9 cellular contexts compared by ENCODE assay signal in the genomic region with DNA sequence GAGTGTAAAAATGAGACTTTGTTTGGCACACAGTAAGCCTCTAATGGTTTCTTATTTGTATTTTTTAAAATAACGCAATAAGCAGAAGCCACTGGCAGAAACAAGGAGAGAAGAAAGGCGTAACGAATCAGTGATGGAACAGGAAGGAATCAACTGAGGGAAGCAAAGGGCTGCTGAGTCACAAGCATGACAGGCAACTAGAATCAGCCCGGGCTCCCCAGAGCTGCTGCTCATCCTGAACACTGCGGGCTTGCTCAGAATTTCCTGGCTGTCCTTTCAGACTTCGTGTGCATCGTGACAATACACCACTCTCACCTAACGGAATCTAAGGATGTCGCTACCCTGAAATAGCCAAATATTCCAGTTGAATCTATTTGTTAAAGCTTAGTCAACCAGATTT. TPM values are rescaled to one million over a fixed set of nuclear protein-coding genes. Genes with fewer than 3 reads are reported as not detected.
DNase-seq lines count a peak whose midpoint lies in the region; TF ChIP-seq lines count a peak whose summit lies in the region.
"Had no signal": no experiment of that assay in that cellular context is flagged by ENCODE, and none has a peak within 500 bp of the region (broad histone marks: within the 10 kb centered on the region; RNA-seq: fewer than 3 reads in every experiment).

No MANE protein-coding gene starts in this region.

- peak overlapping the region; percentile 74 for H3K4me2 ChIP-seq in osteoblast (ENCODE audit: insufficient read depth, low read length)

- peak overlapping the region; percentile 54 for H3K4me3 ChIP-seq in osteoblast (ENCODE audit: insufficient read depth, low read length)

- DNase-seq in GM03348 (ENCODE audit: low spot score), result peak; percentile 74
- DNase-seq in RWPE1 (ENCODE audit: low spot score), result peak; percentile 33
- peak; percentile 68 for DNase-seq in fibroblast of peridontal ligament (ENCODE audit: extremely low read depth)
- DNase-seq in osteoblast (ENCODE audit: insufficient read length, low spot score, missing footprints), result peak; percentile 87
- DNase-seq in DMS 273 treated with DMSO at 0.1 percent for 48 hours (lab: John Stamatoyannopoulos, UW), result no peak
- no peak for DNase-seq in central memory CD4-positive, alpha-beta T cell
- DNase-seq in activated naive CD4-positive, alpha-beta T cell treated with anti-CD3 and anti-CD28 coated beads for 36 hours, result no peak
- no peak for DNase-seq in GM20000 (ENCODE audit: low spot score)

- no peaks in the 10 kb centered on the region for H3K9me3 ChIP-seq in osteoblast (ENCODE audit: low read depth, low read length)

- intact Hi-C loops in activated naive CD4-positive, alpha-beta T cell treated with anti-CD3 and anti-CD28 coated beads for 36 hours (cut with micrococcal nuclease), result no loop called here

- H3K9me3 Mint-ChIP-seq in activated naive CD4-positive, alpha-beta T cell treated with anti-CD3 and anti-CD28 coated beads for 36 hours, result no peaks in the 10 kb centered on the region

- peaks cover 3% of the 10 kb centered on the region for H3K4me1 ChIP-seq in osteoblast (ENCODE audit: insufficient read depth, low read length)

- no peaks in the 10 kb centered on the region for H3K36me3 ChIP-seq in osteoblast (ENCODE audit: insufficient read depth, low read length)

- POLR2A ChIA-PET in RWPE1 (lab: Yijun Ruan, JAX; ENCODE audit: low non-redundant PET), result no interaction called here

- H3K27ac Mint-ChIP-seq in activated naive CD4-positive, alpha-beta T cell treated with anti-CD3 and anti-CD28 coated beads for 36 hours, result no peak overlapping the region
- H3K27ac Mint-ChIP-seq: activated naive CD8-positive, alpha-beta T cell had no signal

- H3K27ac ChIP-seq in RWPE1, result no peak overlapping the region
- H3K27ac ChIP-seq in osteoblast (ENCODE audit: low read depth, low read length), result no peak overlapping the region

- H3K27me3 Mint-ChIP-seq in activated naive CD4-positive, alpha-beta T cell treated with anti-CD3 and anti-CD28 coated beads for 36 hours (ENCODE audit: low read depth), result peaks cover 9% of the 10 kb centered on the region

- H3K4me1 Mint-ChIP-seq in activated naive CD4-positive, alpha-beta T cell treated with anti-CD3 and anti-CD28 coated beads for 36 hours (ENCODE audit: low read depth), result no peaks in the 10 kb centered on the region

- no peaks in the 10 kb centered on the region for H3K79me2 ChIP-seq in osteoblast (ENCODE audit: insufficient read depth, low read length)

- no peaks in the 10 kb centered on the region for H3K36me3 Mint-ChIP-seq in activated naive CD4-positive, alpha-beta T cell treated with anti-CD3 and anti-CD28 coated beads for 36 hours (ENCODE audit: low read depth)

- H4K20me1 ChIP-seq in osteoblast (ENCODE audit: insufficient read depth, low read length), result no peaks in the 10 kb centered on the region

- H2AFZ ChIP-seq in osteoblast (ENCODE audit: low read length), result peak overlapping the region; percentile 79

- H3K27me3 ChIP-seq in osteoblast (ENCODE audit: insufficient read depth, low read length), result no peaks in the 10 kb centered on the region

- H3K4me3 Mint-ChIP-seq in activated naive CD4-positive, alpha-beta T cell treated with anti-CD3 and anti-CD28 coated beads for 36 hours, result no peak overlapping the region
- H3K4me3 Mint-ChIP-seq: activated naive CD8-positive, alpha-beta T cell had no signal

- TF ChIP-seq CTCF in RWPE1 (conservative IDR thresholded peaks at IDR 0.05; ENCODE audit: low read depth), result no peak
- TF ChIP-seq CTCF in osteoblast (IDR thresholded peaks at IDR 0.05; ENCODE audit: extremely low read depth, low read depth, low read length), result no peak
- TF ChIP-seq CTCF in GM20000 (IDR thresholded peaks at IDR 0.05; ENCODE audit: extremely low read depth, missing control alignments), result no peak

- CTCF ChIA-PET in RWPE1 (lab: Yijun Ruan, JAX), result no interaction called here
- CTCF ChIA-PET in activated naive CD4-positive, alpha-beta T cell treated with anti-CD3 and anti-CD28 coated beads for 36 hours (lab: Charles Lee), result no interaction called here

RNA-seq across cellular contexts. Expression of gene RGS2, which starts 20.7 kb away (rescaled TPM):
- total RNA-seq in osteoblast, result 5.6 and 5.8 TPM in 2 replicates
- total RNA-seq in activated naive CD4-positive, alpha-beta T cell treated with anti-CD3 and anti-CD28 coated beads for 36 hours, result 10 to 100 TPM; 11.7 to 11.8 TPM

Comparison
In these comparisons a context has a peak if more than half of its experiments do, and no peak if none do; other contexts are left out.
1. DNase-seq: peak in GM03348 (single experiment), RWPE1 (single experiment), fibroblast of peridontal ligament (single experiment) and osteoblast (single experiment); none in DMS 273 treated with DMSO at 0.1 percent for 48 hours (single experiment), central memory CD4-positive, alpha-beta T cell (single experiment), activated naive CD4-positive, alpha-beta T cell treated with anti-CD3 and anti-CD28 coated beads for 36 hours (single experiment) and GM20000 (single experiment).